ENCODE assay signal across 17 cellular contexts in genomic region chr7:91030680-91031079, GRCh38.
"Had no signal": no experiment of that assay in that cellular context is flagged by ENCODE, and none has a peak within 500 bp of the region (broad histone marks: within the 10 kb centered on the region; RNA-seq: fewer than 3 reads in every experiment).

No MANE protein-coding gene starts in this region.

- DNase-seq: activated CD4-positive, alpha-beta T cell treated with anti-CD3 and anti-CD28 coated beads, Interleukin-2, amount 50 U/mL, for 48 hours; activated gamma-delta T cell; adrenal gland; effector memory CD8-positive, alpha-beta T cell; kidney; psoas muscle; right cardiac atrium; stimulated activated CD4-positive, alpha-beta T cell treated with anti-CD3 and anti-CD28 coated beads, Interleukin-2, amount 100 ng/mL, for 24 hours; stimulated activated naive CD8-positive, alpha-beta T cell treated with anti-CD3 and anti-CD28 coated beads, Interleukin-15, amount 100 ng/mL, for 72 hours; T-helper 2 cell; transverse colon; uterus; WERI-Rb-1 had no signal

- H3K36me3 Mint-ChIP-seq: activated naive CD4-positive, alpha-beta T cell treated with anti-CD3 and anti-CD28 coated beads, Interleukin-2, amount 50 U/mL, for 24 hours had no signal

- H3K4me3 ChIP-seq: adrenal gland, neural progenitor cell, psoas muscle, suprapubic skin, transverse colon, uterus had no signal

- H2AFZ ChIP-seq: neural progenitor cell had no signal

- H3K4me3 Mint-ChIP-seq: activated naive CD4-positive, alpha-beta T cell treated with anti-CD3 and anti-CD28 coated beads, Interleukin-2, amount 50 U/mL, for 24 hours; effector memory CD8-positive, alpha-beta T cell; neural progenitor cell; stimulated activated naive CD8-positive, alpha-beta T cell treated with anti-CD3 and anti-CD28 coated beads, Interleukin-15, amount 100 ng/mL, for 72 hours had no signal

- H3K9me3 ChIP-seq: adrenal gland, psoas muscle, suprapubic skin, transverse colon, uterus had no signal

- H3K27me3 Mint-ChIP-seq: effector memory CD8-positive, alpha-beta T cell; stimulated activated naive CD8-positive, alpha-beta T cell treated with anti-CD3 and anti-CD28 coated beads, Interleukin-15, amount 100 ng/mL, for 72 hours had no signal

- H3K9me3 Mint-ChIP-seq: activated naive CD4-positive, alpha-beta T cell treated with anti-CD3 and anti-CD28 coated beads, Interleukin-2, amount 50 U/mL, for 24 hours; stimulated activated naive CD8-positive, alpha-beta T cell treated with anti-CD3 and anti-CD28 coated beads, Interleukin-15, amount 100 ng/mL, for 72 hours had no signal

- H3K27me3 ChIP-seq: adrenal gland, neural progenitor cell, suprapubic skin, transverse colon, uterus had no signal

- ATAC-seq: effector memory CD8-positive, alpha-beta T cell; left lobe of liver; psoas muscle; stimulated activated naive CD8-positive, alpha-beta T cell treated with anti-CD3 and anti-CD28 coated beads, Interleukin-15, amount 100 ng/mL, for 72 hours had no signal

- H3K4me2 ChIP-seq: neural progenitor cell had no signal

- H3K36me3 ChIP-seq: adrenal gland, neural progenitor cell, suprapubic skin, transverse colon, uterus, WERI-Rb-1 had no signal

- H3K27ac ChIP-seq: adrenal gland, neural progenitor cell, psoas muscle, suprapubic skin, transverse colon, uterus had no signal

- H3K4me1 ChIP-seq: adrenal gland, psoas muscle, suprapubic skin, uterus had no signal

- H3K4me1 Mint-ChIP-seq: activated naive CD4-positive, alpha-beta T cell treated with anti-CD3 and anti-CD28 coated beads, Interleukin-2, amount 50 U/mL, for 24 hours; stimulated activated naive CD8-positive, alpha-beta T cell treated with anti-CD3 and anti-CD28 coated beads, Interleukin-15, amount 100 ng/mL, for 72 hours had no signal

- H3K27ac Mint-ChIP-seq: activated naive CD4-positive, alpha-beta T cell treated with anti-CD3 and anti-CD28 coated beads, Interleukin-2, amount 50 U/mL, for 24 hours; effector memory CD8-positive, alpha-beta T cell; neural progenitor cell; stimulated activated naive CD8-positive, alpha-beta T cell treated with anti-CD3 and anti-CD28 coated beads, Interleukin-15, amount 100 ng/mL, for 72 hours had no signal

- H3K9ac ChIP-seq: neural progenitor cell had no signal
